2 cellular contexts compared by ENCODE assay signal in genomic region chr14:23115492-23115850, GRCh38.
TF ChIP-seq lines count a peak whose summit lies in the region.

No MANE protein-coding gene starts in this region.

TF ChIP-seq in HEK293, 187 proteins besides CTCF, POLR2A, EP300 and RAD21:
- no peak for TF ChIP-seq ZFP3 (tag by site-specific recombination; IDR thresholded peaks at IDR 0.05; ENCODE audit: low read depth)
- TF ChIP-seq KLF17 (tag by site-specific recombination; IDR thresholded peaks at IDR 0.05): no peak
- TF ChIP-seq ZEB2 (tag by site-specific recombination; IDR thresholded peaks at IDR 0.05): 0 out of 2 replicates have a peak, but pooled peaks have one; percentile 9
TF ChIP-seq in HEK293: peak in this region for 1.

TF ChIP-seq in K562, 482 proteins besides CTCF, POLR2A, EP300 and RAD21:
- TF ChIP-seq MGA (IDR thresholded peaks at IDR 0.05): no peak
- no peak for TF ChIP-seq SAP30 (IDR thresholded peaks at IDR 0.05; ENCODE audit: borderline replicate concordance, insufficient read depth, low read depth, low read length, poor library complexity, severe bottlenecking)
- 0 out of 2 replicates have a peak, but pooled peaks have one; percentile 21 for TF ChIP-seq ZSCAN32 (CRISPR knock-in tag; IDR thresholded peaks at IDR 0.05)
- TF ChIP-seq ARID3B (CRISPR knock-in tag; IDR thresholded peaks at IDR 0.05; ENCODE audit: borderline replicate concordance): no peak
